ENCODE assay signal across 10 cellular contexts in the genomic region with DNA sequence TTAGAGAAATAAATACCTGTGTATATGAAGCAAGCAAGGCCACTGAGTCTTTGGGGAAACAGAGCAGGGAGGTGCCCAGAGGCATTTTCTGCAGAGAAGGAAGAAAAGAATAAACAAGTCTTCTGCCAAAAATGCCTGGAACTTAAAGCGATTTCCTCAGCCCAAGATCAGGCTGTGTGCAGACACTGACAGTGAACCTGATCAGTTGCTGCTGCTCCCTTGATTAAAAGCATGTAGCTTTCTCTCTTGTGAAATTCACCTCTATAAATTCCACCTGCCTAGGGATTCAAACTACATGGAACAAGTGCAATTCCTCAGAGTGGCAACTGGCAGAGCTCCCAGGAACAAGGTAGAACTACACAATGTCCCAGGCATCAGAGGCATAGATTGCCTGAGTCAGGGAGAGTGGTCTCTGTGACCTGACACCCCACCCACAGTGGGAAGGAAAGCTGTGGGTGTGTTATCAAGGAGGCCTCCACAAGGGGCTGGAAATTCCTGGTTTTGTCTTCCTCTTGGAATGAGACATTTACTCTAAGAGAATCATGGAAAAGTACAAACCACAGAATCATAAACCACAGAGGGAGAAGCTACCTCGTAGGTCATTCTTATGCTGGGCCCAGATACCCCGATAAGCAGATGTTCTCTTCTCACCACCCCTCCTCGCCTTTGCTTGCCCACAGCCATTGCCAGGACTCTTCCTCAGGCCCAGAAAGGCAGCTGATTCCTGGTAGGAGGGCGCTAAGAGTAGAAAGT. TPM values are rescaled to one million over a fixed set of nuclear protein-coding genes. Genes with fewer than 3 reads are reported as not detected.
A peak's percentile ranks its signal among the peaks of the same experiment; 100 is the strongest.
DNase-seq lines count a peak whose midpoint lies in the region; ATAC-seq and TF ChIP-seq lines count a peak whose summit lies in the region.
"Had no signal": no experiment of that assay in that cellular context is flagged by ENCODE, and none has a peak within 500 bp of the region (broad histone marks: within the 10 kb centered on the region; RNA-seq: fewer than 3 reads in every experiment).

No MANE protein-coding gene starts in this region.

- intact Hi-C loops in Right ventricle myocardium superior (cut with DNase I): loop anchor here (5.0 to 10.0 kb wide), 2 partner anchors 41 to 52 kb away; no protein-coding TSS in a partner anchor
- intact Hi-C loops in Right ventricle myocardium inferior (cut with DNase I): loop anchor here (2.0 kb wide), 1 partner anchor 74 kb away; no protein-coding TSS in a partner anchor
- intact Hi-C loops in vagina (cut with DNase I): loop anchor here (10.0 kb wide), 2 partner anchors 48 to 62 kb away; no protein-coding TSS in a partner anchor

- TF ChIP-seq CTCF in chondrocyte (IDR thresholded peaks at IDR 0.05): no peak
- TF ChIP-seq CTCF in vagina (IDR thresholded peaks at IDR 0.05): no peak

- peaks cover 9% of the 10 kb centered on the region for H3K9me3 ChIP-seq in mesodermal cell (ENCODE audit: control insufficient read depth, low read length)
- H3K9me3 ChIP-seq in vagina: no peaks in the 10 kb centered on the region

- H3K27ac ChIP-seq in mesodermal cell (ENCODE audit: low read depth, low read length, severe bottlenecking) (peak overlapping the region; percentile 100), vagina (peak overlapping the region; percentile 94)

- DNase-seq in Right ventricle myocardium superior (no peak), Right ventricle myocardium inferior (ENCODE audit: missing footprints) (no peak), chondrocyte (ENCODE audit: low spot score) (no peak), vagina (ENCODE audit: extremely low spot score in 2 of 2) (peak in 1 of 2 donors; percentile 79), NCI-H1048 (lab: John Stamatoyannopoulos, UW) (no peak), activated gamma-delta T cell (lab: John Stamatoyannopoulos, UW) (no peak)
- DNase-seq in effector memory CD8-positive, alpha-beta T cell: no peak
- DNase-seq: C1 segment of cervical spinal cord had no signal

- peaks cover 55% of the 10 kb centered on the region for H3K4me1 Mint-ChIP-seq in chondrocyte (ENCODE audit: low read depth)
- peaks cover 2 to 7% of the 10 kb centered on the region in 2 donors for H3K4me1 Mint-ChIP-seq in effector memory CD8-positive, alpha-beta T cell (ENCODE audit: low read depth in 2 of 2)

- peak overlapping the region; percentile 100 for H3K27ac Mint-ChIP-seq in chondrocyte (ENCODE audit: unreplicated experiment)
- no peak overlapping the region for H3K27ac Mint-ChIP-seq in effector memory CD8-positive, alpha-beta T cell
- H3K27ac Mint-ChIP-seq: activated naive CD8-positive, alpha-beta T cell had no signal

- ATAC-seq in Right ventricle myocardium superior (ENCODE audit: poor library complexity): peak; percentile 11
- ATAC-seq in Right ventricle myocardium inferior: no peak
- no peak for ATAC-seq in effector memory CD8-positive, alpha-beta T cell (replicated peaks)

- H3K36me3 Mint-ChIP-seq in chondrocyte (ENCODE audit: low read depth): peaks cover 3% of the 10 kb centered on the region
- no peaks in the 10 kb centered on the region for H3K36me3 Mint-ChIP-seq in effector memory CD8-positive, alpha-beta T cell (ENCODE audit: insufficient read depth)

- peaks cover 3% of the 10 kb centered on the region for H3K9me3 Mint-ChIP-seq in chondrocyte (ENCODE audit: low read depth)
- no peaks in the 10 kb centered on the region for H3K9me3 Mint-ChIP-seq in effector memory CD8-positive, alpha-beta T cell

- WGBS in mesodermal cell (ENCODE audit: insufficient coverage in 2 of 2), 2 experiments: 89 to 93% methylated on average over 3 to 4 of the region's 5 CpGs

- no peaks in the 10 kb centered on the region for H3K27me3 ChIP-seq in vagina

- H3K27me3 Mint-ChIP-seq in chondrocyte (ENCODE audit: low read depth): no peaks in the 10 kb centered on the region
- peaks cover 0 to 14% of the 10 kb centered on the region in 2 donors for H3K27me3 Mint-ChIP-seq in effector memory CD8-positive, alpha-beta T cell
- H3K27me3 Mint-ChIP-seq: activated naive CD8-positive, alpha-beta T cell had no signal

- peak overlapping the region; percentile 26 for H3K4me3 Mint-ChIP-seq in chondrocyte (ENCODE audit: unreplicated experiment)
- no peak overlapping the region for H3K4me3 Mint-ChIP-seq in effector memory CD8-positive, alpha-beta T cell
- H3K4me3 Mint-ChIP-seq: activated naive CD8-positive, alpha-beta T cell had no signal

- no peak for TF ChIP-seq POLR2A in vagina (IDR thresholded peaks at IDR 0.05)

- H3K36me3 ChIP-seq in mesodermal cell (ENCODE audit: control insufficient read depth, insufficient read depth, low read length) (peaks cover 12% of the 10 kb centered on the region), vagina (no peaks in the 10 kb centered on the region)

- H3K4me1 ChIP-seq in mesodermal cell (ENCODE audit: control insufficient read depth, insufficient read depth, low read length, poor library complexity, severe bottlenecking) (peaks cover 39% of the 10 kb centered on the region), vagina (peaks cover 44% of the 10 kb centered on the region)

- no peak overlapping the region for H3K4me3 ChIP-seq in mesodermal cell (ENCODE audit: extremely low read depth, insufficient read depth, low read length, poor library complexity, severe bottlenecking)
- H3K4me3 ChIP-seq in vagina: no peak overlapping the region

RNA-seq across cellular contexts. Expression of gene ZBTB38, which starts 1.8 kb away (rescaled TPM):
- total RNA-seq in Right ventricle myocardium superior (89.6 TPM), Right ventricle myocardium inferior (102 TPM), chondrocyte (50.4 to 71.1 TPM (median 64.6 TPM) in 3 replicates), vagina (88.6 TPM)
- 37.0 TPM for polyA plus RNA-seq in mesodermal cell (2013, experiment 1 of 2)
- 34.1 TPM for polyA plus RNA-seq in mesodermal cell (2013, experiment 2 of 2)
